ENCODE assay signal across 8 cellular contexts in the genomic region with DNA sequence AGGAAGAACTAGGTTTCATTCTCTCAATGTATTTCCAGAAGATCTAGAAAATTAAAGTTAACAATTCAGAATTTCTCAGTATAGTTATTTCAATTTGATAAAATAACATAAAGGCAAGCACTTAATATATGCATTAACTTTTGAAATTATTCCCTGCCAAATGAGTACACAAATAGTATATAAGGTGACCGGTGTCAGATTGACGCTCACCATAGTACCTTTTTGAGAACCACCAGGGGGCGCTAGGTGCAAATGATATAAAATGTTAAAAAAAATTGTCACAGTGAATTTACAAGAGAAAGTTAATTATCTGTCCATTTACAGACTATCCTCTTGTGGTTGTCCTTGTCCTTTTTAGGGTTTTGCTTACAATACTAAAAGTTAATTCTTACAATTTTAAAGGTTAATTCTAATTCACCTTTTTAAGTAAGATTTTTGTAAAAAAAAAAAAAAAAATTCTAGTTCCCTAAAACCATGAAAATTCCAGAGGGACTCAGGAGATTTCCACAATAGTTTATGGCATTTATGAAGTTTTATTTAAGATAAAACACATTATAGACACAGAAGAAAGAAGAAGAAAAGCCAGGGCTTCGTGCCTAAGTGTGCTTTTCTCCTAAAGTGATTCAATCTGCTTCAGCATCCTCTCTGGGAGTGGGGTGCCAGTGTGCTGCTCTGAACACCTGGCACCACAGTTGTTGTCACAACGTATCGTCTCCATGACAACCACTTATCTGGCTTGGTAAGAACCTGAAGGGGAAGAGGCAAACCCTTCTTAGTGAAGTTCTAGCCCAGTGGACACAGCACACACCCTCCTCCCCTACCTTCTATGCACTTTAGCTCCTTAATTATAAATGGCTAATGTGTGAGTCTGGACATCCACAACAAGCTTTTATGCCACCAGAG. TPM values are rescaled to one million over a fixed set of nuclear protein-coding genes. Genes with fewer than 3 reads are reported as not detected.
DNase-seq lines count a peak whose midpoint lies in the region; ATAC-seq, FAIRE-seq and TF ChIP-seq lines count a peak whose summit lies in the region.

No MANE protein-coding gene starts in this region.

- DNase-seq in NCI-H526 (lab: John Stamatoyannopoulos, UW) (peak; percentile 47 to 83), fibroblast of gingiva (ENCODE audit: low read depth) (peak; percentile 36), osteocyte (ENCODE audit: extremely low spot score, unreplicated experiment) (no peak)
- peak; percentile 74 for DNase-seq in activated CD8-positive, alpha-beta T cell treated with anti-CD3 and anti-CD28 coated beads for 36 hours

- H3K4me3 Mint-ChIP-seq in activated CD8-positive, alpha-beta T cell treated with anti-CD3 and anti-CD28 coated beads for 36 hours: no peak overlapping the region
- no peak overlapping the region for H3K4me3 Mint-ChIP-seq in osteocyte (ENCODE audit: unreplicated experiment)

- intact Hi-C loops in activated CD8-positive, alpha-beta T cell treated with anti-CD3 and anti-CD28 coated beads for 36 hours (cut with micrococcal nuclease): loop anchor here (2.0 kb wide), 1 partner anchor 277 kb away; no protein-coding TSS in a partner anchor

- TF ChIP-seq CTCF in activated CD8-positive, alpha-beta T cell treated with anti-CD3 and anti-CD28 coated beads for 36 hours (IDR thresholded peaks at IDR 0.05): peak; percentile 88
- peak; percentile 82 for TF ChIP-seq CTCF in osteocyte (IDR thresholded peaks at IDR 0.05)

- peak; percentile 40 for FAIRE-seq in G401.6 (lab: Jason Lieb, UNC)

- peaks cover 5% of the 10 kb centered on the region for H3K4me1 Mint-ChIP-seq in activated CD8-positive, alpha-beta T cell treated with anti-CD3 and anti-CD28 coated beads for 36 hours (ENCODE audit: low read depth)
- peaks cover 9% of the 10 kb centered on the region for H3K4me1 Mint-ChIP-seq in osteocyte (ENCODE audit: unreplicated experiment)

- no peaks in the 10 kb centered on the region for H3K9me3 Mint-ChIP-seq in activated CD8-positive, alpha-beta T cell treated with anti-CD3 and anti-CD28 coated beads for 36 hours
- no peaks in the 10 kb centered on the region for H3K9me3 Mint-ChIP-seq in osteocyte (ENCODE audit: unreplicated experiment)

- no peaks in the 10 kb centered on the region for H3K36me3 Mint-ChIP-seq in activated CD8-positive, alpha-beta T cell treated with anti-CD3 and anti-CD28 coated beads for 36 hours (ENCODE audit: low read depth)
- H3K36me3 Mint-ChIP-seq in osteocyte (ENCODE audit: unreplicated experiment): no peaks in the 10 kb centered on the region

- POLR2A ChIA-PET in activated CD8-positive, alpha-beta T cell treated with anti-CD3 and anti-CD28 coated beads for 36 hours (lab: Charles Lee): no interaction called here

- H3K27ac Mint-ChIP-seq in activated CD8-positive, alpha-beta T cell treated with anti-CD3 and anti-CD28 coated beads for 36 hours: no peak overlapping the region
- H3K27ac Mint-ChIP-seq in osteocyte (ENCODE audit: unreplicated experiment): no peak overlapping the region

- peaks cover 21% of the 10 kb centered on the region for H3K27me3 Mint-ChIP-seq in activated CD8-positive, alpha-beta T cell treated with anti-CD3 and anti-CD28 coated beads for 36 hours
- peaks cover 32% of the 10 kb centered on the region for H3K27me3 Mint-ChIP-seq in osteocyte (ENCODE audit: unreplicated experiment)

- CTCF ChIA-PET in activated CD8-positive, alpha-beta T cell treated with anti-CD3 and anti-CD28 coated beads for 36 hours (lab: Charles Lee): interaction anchor here (1.4 kb wide), 1 partner anchor 277 kb away, joined by 9 read pairs; no protein-coding TSS in a partner anchor

- ATAC-seq in HG03378 (IDR thresholded peaks at IDR 0.05; ENCODE audit: unreplicated experiment) (peak; percentile 54), HG03196 (IDR thresholded peaks at IDR 0.05; ENCODE audit: unreplicated experiment) (no peak), GM19328 (IDR thresholded peaks at IDR 0.05; ENCODE audit: unreplicated experiment) (no peak)
- ATAC-seq in activated CD8-positive, alpha-beta T cell treated with anti-CD3 and anti-CD28 coated beads for 36 hours: no peak

RNA-seq across cellular contexts. Expression of a gene that starts 1.7 kb away (rescaled TPM):
- not detected for total RNA-seq in activated CD8-positive, alpha-beta T cell treated with anti-CD3 and anti-CD28 coated beads for 36 hours
- not detected in 2 replicates for total RNA-seq in osteocyte
